Comparison of ENCODE assay signal across 8 cellular contexts in the genomic region with DNA sequence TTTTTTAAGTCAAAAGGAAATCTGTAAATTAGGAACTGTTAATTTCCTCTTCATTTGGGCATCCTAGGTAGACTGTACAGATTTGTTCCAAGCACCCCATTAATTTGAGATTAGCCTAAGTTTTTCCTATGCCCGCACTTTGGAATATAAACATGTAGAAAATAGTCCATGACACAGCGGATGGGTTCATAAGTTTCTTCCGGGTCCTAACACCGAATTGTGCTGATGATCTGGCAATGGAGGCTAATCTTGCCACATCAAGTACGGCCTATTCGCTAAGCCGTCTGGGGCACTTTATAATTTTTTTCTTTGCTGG. TPM values are rescaled to one million over a fixed set of nuclear protein-coding genes. Genes with fewer than 3 reads are reported as not detected.
DNase-seq lines count a peak whose midpoint lies in the region; ATAC-seq and TF ChIP-seq lines count a peak whose summit lies in the region.

No MANE protein-coding gene starts in this region.

- ATAC-seq in foreskin keratinocyte = no peak

- DNase-seq in activated naive CD4-positive, alpha-beta T cell treated with anti-CD3 and anti-CD28 coated beads for 36 hours = no peak
- DNase-seq in activated naive CD4-positive, alpha-beta T cell (lab: John Stamatoyannopoulos, UW) = no peak
- DNase-seq in SK-N-SH (no peak), foreskin keratinocyte (no peak), GM13977 (ENCODE audit: low spot score) (no peak), SW480 (ENCODE audit: low spot score) (no peak)
- DNase-seq in activated CD8-positive, alpha-beta memory T cell treated with anti-CD3 and anti-CD28 coated beads for 24 hours = no peak

- H3K27ac Mint-ChIP-seq in activated naive CD4-positive, alpha-beta T cell treated with anti-CD3 and anti-CD28 coated beads for 36 hours = peak overlapping the region; percentile 100

- POLR2A ChIA-PET in SK-N-SH (lab: Yijun Ruan, JAX) = interaction anchor here (2.3 kb wide), 1 partner anchor 74 kb away, joined by 9 read pairs; no protein-coding TSS in a partner anchor

- H3K36me3 Mint-ChIP-seq in activated naive CD4-positive, alpha-beta T cell treated with anti-CD3 and anti-CD28 coated beads for 36 hours (ENCODE audit: low read depth) = peaks cover 10% of the 10 kb centered on the region

- H3K27me3 Mint-ChIP-seq in activated naive CD4-positive, alpha-beta T cell treated with anti-CD3 and anti-CD28 coated beads for 36 hours (ENCODE audit: low read depth) = no peaks in the 10 kb centered on the region

- no peak for TF ChIP-seq RAD21 in SK-N-SH (IDR thresholded peaks at IDR 0.05; ENCODE audit: low read length)

- H3K27me3 ChIP-seq in SK-N-SH (ENCODE audit: insufficient read depth) = no peaks in the 10 kb centered on the region
- no peaks in the 10 kb centered on the region for H3K27me3 ChIP-seq in foreskin keratinocyte
- H3K27me3 ChIP-seq in skeletal muscle tissue (ENCODE audit: control insufficient read depth in 3 of 3, insufficient read depth in 3 of 3, low read length in 3 of 3) = no peaks in the 10 kb centered on the region

- CTCF ChIA-PET in activated naive CD4-positive, alpha-beta T cell treated with anti-CD3 and anti-CD28 coated beads for 36 hours (lab: Charles Lee) = no interaction called here
- CTCF ChIA-PET in SK-N-SH (lab: Yijun Ruan, JAX) = no interaction called here

- H3K4me2 ChIP-seq in SK-N-SH = peak overlapping the region; percentile 82

- no peaks in the 10 kb centered on the region for H3K9me3 Mint-ChIP-seq in activated naive CD4-positive, alpha-beta T cell treated with anti-CD3 and anti-CD28 coated beads for 36 hours

- H3K9ac ChIP-seq in SK-N-SH = peak overlapping the region; percentile 95
- H3K9ac ChIP-seq in skeletal muscle tissue (ENCODE audit: low read depth in 1 of 3, low read length in 3 of 3) = peak overlapping the region; percentile 84 to 99 (median 97)

- no peak for TF ChIP-seq CTCF in SK-N-SH (IDR thresholded peaks at IDR 0.05)
- TF ChIP-seq CTCF in foreskin keratinocyte (conservative IDR thresholded peaks at IDR 0.05) = no peak
- no peak for TF ChIP-seq CTCF in GM13977 (IDR thresholded peaks at IDR 0.05; ENCODE audit: extremely low read depth, insufficient read depth, missing control alignments)

- H3K4me3 ChIP-seq in SK-N-SH (ENCODE audit: low read depth in 2 of 2, low read length in 1 of 2) (peak overlapping the region; percentile 81 to 93), skeletal muscle tissue (ENCODE audit: low read length in 3 of 3) (peak overlapping the region; percentile 77 to 94 (median 80))

- peak overlapping the region; percentile 98 to 99 for H3K27ac ChIP-seq in SK-N-SH (ENCODE audit: low read depth in 2 of 2, low read length in 1 of 2)
- peak overlapping the region; percentile 100 for H3K27ac ChIP-seq in foreskin keratinocyte
- H3K27ac ChIP-seq in skeletal muscle tissue (ENCODE audit: low read depth, low read length) = peak overlapping the region; percentile 100

- peaks cover 9% of the 10 kb centered on the region for H3F3A ChIP-seq in SK-N-SH (replicated peaks; ENCODE audit: insufficient read depth)

- intact Hi-C loops in activated naive CD4-positive, alpha-beta T cell treated with anti-CD3 and anti-CD28 coated beads for 36 hours (cut with micrococcal nuclease) = loop anchor here (1.0 to 10.0 kb wide), 9 partner anchors 33 to 909 kb away; a partner anchor contains a TSS

- H3K9me3 ChIP-seq in SK-N-SH (no peaks in the 10 kb centered on the region), skeletal muscle tissue (ENCODE audit: control insufficient read depth in 3 of 3, low read length in 3 of 3) (no peaks in the 10 kb centered on the region)

- peak overlapping the region; percentile 89 for H3K4me3 Mint-ChIP-seq in activated naive CD4-positive, alpha-beta T cell treated with anti-CD3 and anti-CD28 coated beads for 36 hours

- peaks cover 26% of the 10 kb centered on the region for H4K20me1 ChIP-seq in SK-N-SH (ENCODE audit: insufficient read depth)

- H3K4me1 ChIP-seq in SK-N-SH (ENCODE audit: control insufficient read depth in 1 of 2, insufficient read depth in 2 of 2, low read depth in 1 of 2, low read length in 1 of 2) = no peaks in the 10 kb centered on the region; a peak in 2 of 4 replicates
- peaks cover 5% of the 10 kb centered on the region for H3K4me1 ChIP-seq in foreskin keratinocyte
- no peaks in the 10 kb centered on the region for H3K4me1 ChIP-seq in skeletal muscle tissue (ENCODE audit: control insufficient read depth in 3 of 3, insufficient read depth in 3 of 3, low read length in 3 of 3)

- TF ChIP-seq EP300 in SK-N-SH (IDR thresholded peaks at IDR 0.05; ENCODE audit: borderline replicate concordance in 1 of 2, low read depth in 1 of 2, low read length in 1 of 2) = no peak

- peaks cover 19% of the 10 kb centered on the region for H3K4me1 Mint-ChIP-seq in activated naive CD4-positive, alpha-beta T cell treated with anti-CD3 and anti-CD28 coated beads for 36 hours (ENCODE audit: low read depth)

- peaks cover 37% of the 10 kb centered on the region for H3K79me2 ChIP-seq in SK-N-SH (ENCODE audit: insufficient read depth)

- H3K36me3 ChIP-seq in SK-N-SH (replicated peaks in 1 of 2; ENCODE audit: control insufficient read depth in 1 of 2, insufficient read depth in 2 of 2, low read length in 1 of 2) (peaks cover 6 to 8% of the 10 kb centered on the region in 2 experiments), skeletal muscle tissue (ENCODE audit: control insufficient read depth in 3 of 3, insufficient read depth in 3 of 3, low read length in 3 of 3) (no peaks in the 10 kb centered on the region)

- H2AFZ ChIP-seq in SK-N-SH (ENCODE audit: low read depth) = peak overlapping the region; percentile 66

- H3K9me2 ChIP-seq in SK-N-SH = no peaks in the 10 kb centered on the region

- in situ Hi-C loops in GM13977 (cut with MboI; ENCODE audit: low pct_unique_long_range_greater_than_20kb, low sequenced_read_pairs, unreplicated experiment) = no loop called here

- WGBS in SK-N-SH (ENCODE audit: low lambda C conversion rate) = 0% methylated on average over 7 of the region's 7 CpGs

TF ChIP-seq in SK-N-SH, 30 proteins besides CTCF, POLR2A, EP300 and RAD21:
- TF ChIP-seq RCOR1 (IDR thresholded peaks at IDR 0.05; ENCODE audit: low read length) (no peak), MXI1 (IDR thresholded peaks at IDR 0.05; ENCODE audit: low read depth, low read length) (no peak), CHD2 (IDR thresholded peaks at IDR 0.05; ENCODE audit: low read length, partially characterized antibody) (no peak), TAF1 (IDR thresholded peaks at IDR 0.05; ENCODE audit: borderline replicate concordance, low read depth, low read length) (peak; percentile 36; the same call in 1 of the 2 replicates), NRF1 (IDR thresholded peaks at IDR 0.05; ENCODE audit: low read depth, low read length) (no peak), SMC3 (IDR thresholded peaks at IDR 0.05; ENCODE audit: low read depth, low read length) (no peak), YY1 (IDR thresholded peaks at IDR 0.05; ENCODE audit: low read depth) (0 out of 2 replicates have a peak, but pooled peaks have one; percentile 15), RXRA (IDR thresholded peaks at IDR 0.05; ENCODE audit: borderline replicate concordance, low read depth) (no peak), ELF1 (IDR thresholded peaks at IDR 0.05) (peak; percentile 62)

RNA-seq across cellular contexts. Expression of a gene that starts 1.2 kb away (rescaled TPM):
- total RNA-seq in activated naive CD4-positive, alpha-beta T cell treated with anti-CD3 and anti-CD28 coated beads for 36 hours = 10 to 100 TPM; 60.0 to 63.4 TPM
- 13.2 and 15.7 TPM in 2 replicates for polyA plus RNA-seq in SK-N-SH (2012; rRNA removed)
- 15.5 and 15.9 TPM in 2 replicates for polyA plus RNA-seq in SK-N-SH (2012; cell fraction: cytosol; rRNA removed)
- 18.7 and 34.4 TPM in 2 replicates for polyA plus RNA-seq in SK-N-SH (2012; cell fraction: nucleus; rRNA removed)
- total RNA-seq in foreskin keratinocyte = 54.0 and 60.9 TPM in 2 replicates
- polyA plus RNA-seq in foreskin keratinocyte = 11.0 and 11.6 TPM in 2 replicates
- 147 TPM for total RNA-seq in skeletal muscle tissue
